Comparison of ENCODE assay signal across 8 cellular contexts in genomic region chr6:41428402-41428994, GRCh38.
A peak's percentile ranks its signal among the peaks of the same experiment; 100 is the strongest.
DNase-seq lines count a peak whose midpoint lies in the region; ATAC-seq and TF ChIP-seq lines count a peak whose summit lies in the region.

No MANE protein-coding gene starts in this region.

- CTCF ChIA-PET in T-cell (lab: Charles Lee) = interaction anchor here in 1 of 2 donors (0.6 kb wide), 1 partner anchor 253 kb away, joined by 3 read pairs; no protein-coding TSS in a partner anchor

- H3K9me3 Mint-ChIP-seq in T-cell = no peaks in the 10 kb centered on the region

- H3K9me3 ChIP-seq in HUES48 (ENCODE audit: control insufficient read depth, insufficient read depth, low read length) (no peaks in the 10 kb centered on the region), iPS-15b (ENCODE audit: control insufficient read depth, insufficient read depth, low read length) (no peaks in the 10 kb centered on the region), spleen (no peaks in the 10 kb centered on the region)

- no peak overlapping the region for H3K27ac Mint-ChIP-seq in T-cell

- peak overlapping the region; percentile 41 to 69 (median 62) for H3K4me3 Mint-ChIP-seq in T-cell

- H3K27me3 ChIP-seq in HUES48 (ENCODE audit: control insufficient read depth, insufficient read depth, low read length) (peaks cover 84% of the 10 kb centered on the region), iPS-15b (ENCODE audit: control insufficient read depth, insufficient read depth, low read length) (peaks cover 71% of the 10 kb centered on the region), spleen (replicated peaks in 1 of 7) (peaks cover 0 to 64% (median 23%) of the 10 kb centered on the region in 7 donors)

- no peaks in the 10 kb centered on the region for H3K36me3 ChIP-seq in HUES48 (ENCODE audit: control insufficient read depth, insufficient read depth, low read length)
- no peaks in the 10 kb centered on the region for H3K36me3 ChIP-seq in iPS-15b (ENCODE audit: control insufficient read depth, insufficient read depth, low read length)
- no peaks in the 10 kb centered on the region for H3K36me3 ChIP-seq in spleen

- POLR2A ChIA-PET in T-cell (lab: Charles Lee) = no interaction called here

- peak in 1 of 4 experiments; percentile 7 for ATAC-seq in T-cell (replicated peaks in 1 of 4)
- no peak for ATAC-seq in activated CD4-positive, CD25-positive, alpha-beta regulatory T cell treated with anti-CD3 and anti-CD28 coated beads, Interleukin-2, amount 50 U/mL, for 24 hours
- no peak for ATAC-seq in HG02884 (IDR thresholded peaks at IDR 0.05; ENCODE audit: unreplicated experiment)
- no peak for ATAC-seq in esophagus mucosa

- peaks cover 19 to 35% of the 10 kb centered on the region in 2 donors for H3K27me3 Mint-ChIP-seq in T-cell

- DNase-seq in T-cell (no peak), spleen (no peak), HK-2 (ENCODE audit: unreplicated experiment) (no peak)

- TF ChIP-seq CTCF in spleen (IDR thresholded peaks at IDR 0.05 in 8 of 11, conservative IDR thresholded peaks at IDR 0.05 in 3 of 11) = no peak

- H3K4me1 ChIP-seq in HUES48 (ENCODE audit: control insufficient read depth, insufficient read depth, low read length) (peaks cover 25% of the 10 kb centered on the region), iPS-15b (ENCODE audit: control insufficient read depth, insufficient read depth, low read length) (peaks cover 35% of the 10 kb centered on the region), spleen (peaks cover 14 to 47% (median 40%) of the 10 kb centered on the region in 6 donors)

- no peak overlapping the region for H3K27ac ChIP-seq in HUES48 (ENCODE audit: low read depth, low read length)
- peak overlapping the region in 4 of 8 donors; percentile 39 to 80 (median 60) for H3K27ac ChIP-seq in spleen

- H3K4me3 ChIP-seq in HUES48 (ENCODE audit: low read depth, low read length) (peak overlapping the region; percentile 58), iPS-15b (ENCODE audit: low read depth, low read length) (peak overlapping the region; percentile 39), spleen (peak overlapping the region in 7 of 8 donors; percentile 41 to 73 (median 48))

- intact Hi-C loops in spleen (cut with DNase I; ENCODE audit: low total_unique reads) = no loop called here

- no peak overlapping the region for H3K9ac ChIP-seq in HUES48 (ENCODE audit: low read depth, low read length)
- no peak overlapping the region for H3K9ac ChIP-seq in iPS-15b (ENCODE audit: low read depth, low read length)

- no peaks in the 10 kb centered on the region for H3K36me3 Mint-ChIP-seq in T-cell

- WGBS in spleen, 5 donors = 5 to 11% (median 7%) methylated on average over 25 to 28 of the region's 28 CpGs

- TF ChIP-seq POLR2A in spleen (IDR thresholded peaks at IDR 0.05) = no peak

- H3K4me1 Mint-ChIP-seq in T-cell = peaks cover 10 to 16% (median 15%) of the 10 kb centered on the region in 3 donors
